Comparison of ENCODE assay signal across 8 cellular contexts in genomic region chr13:112444001-112444311, GRCh38.
DNase-seq lines count a peak whose midpoint lies in the region; ATAC-seq, FAIRE-seq and TF ChIP-seq lines count a peak whose summit lies in the region.

No MANE protein-coding gene starts in this region.

- ATAC-seq in GM18868 (IDR thresholded peaks at IDR 0.05; ENCODE audit: unreplicated experiment) (peak; percentile 83), PC-3 (peak; percentile 89), GM12878 (peak; percentile 91), HG03097 (IDR thresholded peaks at IDR 0.05; ENCODE audit: low FRiP score, unreplicated experiment) (no peak)

- FAIRE-seq in GM12878 (lab: Jason Lieb, UNC), result no peak

- no peak for TF ChIP-seq POLR2A in GM12878 (IDR thresholded peaks at IDR 0.05; ENCODE audit: low read depth, low read length)

- intact Hi-C loops in PC-3 (cut with micrococcal nuclease), result loop anchor here (1.0 to 2.0 kb wide), 2 partner anchors 163 to 970 kb away; no protein-coding TSS in a partner anchor
- intact Hi-C loops in GM12878 (cut with micrococcal nuclease; ENCODE audit: unreplicated experiment), result loop anchor here (1.0 to 10.0 kb wide), 2 partner anchors 161 to 970 kb away; no protein-coding TSS in a partner anchor

- H3F3A ChIP-seq in PC-3 (ENCODE audit: low read length, unreplicated experiment), result no peaks in the 10 kb centered on the region

- H3K79me2 ChIP-seq in PC-3 (ENCODE audit: low read length) (no peaks in the 10 kb centered on the region), GM12878 (ENCODE audit: control insufficient read depth, insufficient read depth, low read length) (no peaks in the 10 kb centered on the region)

- peak; percentile 89 for DNase-seq in AG20443 (ENCODE audit: low spot score)
- DNase-seq in HuH-7.5 (ENCODE audit: low spot score), result peak; percentile 74
- DNase-seq in PC-3, result peak; percentile 72
- DNase-seq in GM12878 (ENCODE audit: low read depth, low spot score), result no peak
- DNase-seq in iPS DF 6.9 (ENCODE audit: low read depth, low spot score), result peak; percentile 63
- DNase-seq in stimulated activated CD4-positive, alpha-beta T cell treated with anti-CD3 and anti-CD28 coated beads, Interleukin-12 subunit alpha, Interleukin-12 subunit beta, amount 100 ng/mL, for 24 hours (ENCODE audit: low read depth in 2 of 2), result peak; percentile 24 to 61

- peak; percentile 79 for TF ChIP-seq RAD21 in GM12878 (IDR thresholded peaks at IDR 0.05; ENCODE audit: insufficient read depth, low read depth, low read length)

- peaks cover 35% of the 10 kb centered on the region for H3K27me3 ChIP-seq in PC-3 (ENCODE audit: low read length)
- no peaks in the 10 kb centered on the region for H3K27me3 ChIP-seq in GM12878 (replicated peaks in 1 of 2; ENCODE audit: control insufficient read depth in 2 of 2, insufficient read depth in 2 of 2, low read length in 1 of 2)
- no peaks in the 10 kb centered on the region for H3K27me3 ChIP-seq in iPS DF 6.9 (ENCODE audit: control insufficient read depth, insufficient read depth, low read length)

- H3K9ac ChIP-seq in PC-3 (ENCODE audit: low read length), result no peak overlapping the region
- H3K9ac ChIP-seq in GM12878 (ENCODE audit: control insufficient read depth, insufficient read depth, low read length), result no peak overlapping the region

- SMC1A ChIA-PET in GM12878 (lab: Charles Lee; ENCODE audit: uncharacterized antibody, unreplicated experiment), result interaction anchor here (0.9 to 1.5 kb wide), 3 partner anchors 162 to 1988 kb away, joined by 3 to 5 read pairs (median 3); no protein-coding TSS in a partner anchor

- CTCF ChIA-PET in PC-3 (lab: Charles Lee), result interaction anchor here (0.6 to 1.8 kb wide), 3 partner anchors 105 to 969 kb away, joined by 3 to 7 read pairs (median 3); no protein-coding TSS in a partner anchor
- CTCF ChIA-PET in GM12878 (lab: Yijun Ruan, JAX), result interaction anchor here (0.7 to 2.6 kb wide), 7 partner anchors 11 to 1015 kb away, joined by 3 to 14 read pairs (median 3); no protein-coding TSS in a partner anchor

- no peak overlapping the region for H3K4me3 ChIP-seq in PC-3 (ENCODE audit: low read length)
- no peak overlapping the region for H3K4me3 ChIP-seq in GM12878
- H3K4me3 ChIP-seq in iPS DF 6.9 (ENCODE audit: low read length), result no peak overlapping the region

- BruUV-seq in PC-3 (replicated peaks; lab: Mats Ljungman, UMichigan) (no TSS peak), GM12878 (replicated peaks; lab: Mats Ljungman, UMichigan) (no TSS peak)

- H3K36me3 ChIP-seq in PC-3 (ENCODE audit: low read depth, low read length), result no peaks in the 10 kb centered on the region
- H3K36me3 ChIP-seq in GM12878 (ENCODE audit: control insufficient read depth in 2 of 2, insufficient read depth in 2 of 2, low read length in 1 of 2), result no peaks in the 10 kb centered on the region
- no peaks in the 10 kb centered on the region for H3K36me3 ChIP-seq in iPS DF 6.9 (ENCODE audit: control insufficient read depth, insufficient read depth, low read length)

- H3K9me3 ChIP-seq in PC-3 (ENCODE audit: low read length), result no peaks in the 10 kb centered on the region
- no peaks in the 10 kb centered on the region for H3K9me3 ChIP-seq in GM12878 (replicated peaks; ENCODE audit: control insufficient read depth, insufficient read depth, low read length)
- H3K9me3 ChIP-seq in iPS DF 6.9 (ENCODE audit: control insufficient read depth, insufficient read depth, low read length), result no peaks in the 10 kb centered on the region

- in situ Hi-C loops in GM12878 (cut with MboI), result loop anchor here (5.0 to 25.0 kb wide), 2 partner anchors 972 to 1357 kb away; no protein-coding TSS in a partner anchor

- POLR2A ChIA-PET in PC-3 (lab: Charles Lee; ENCODE audit: unreplicated experiment) (no interaction called here), GM12878 (lab: Charles Lee) (no interaction called here)

- H3K27ac ChIP-seq in PC-3 (ENCODE audit: low read length) (no peak overlapping the region), GM12878 (ENCODE audit: control insufficient read depth, insufficient read depth) (no peak overlapping the region), iPS DF 6.9 (ENCODE audit: low read length) (no peak overlapping the region)

- no peaks in the 10 kb centered on the region for H4K20me1 ChIP-seq in PC-3 (ENCODE audit: low read length)
- no peaks in the 10 kb centered on the region for H4K20me1 ChIP-seq in GM12878 (ENCODE audit: control insufficient read depth, insufficient read depth)

- H3K4me2 ChIP-seq in PC-3 (ENCODE audit: low read length), result no peak overlapping the region
- H3K4me2 ChIP-seq in GM12878 (ENCODE audit: control insufficient read depth, insufficient read depth), result no peak overlapping the region

- H2AFZ ChIP-seq in PC-3 (ENCODE audit: low read length) (no peak overlapping the region), GM12878 (ENCODE audit: control insufficient read depth, low read depth, low read length) (no peak overlapping the region)

- H3K9me2 ChIP-seq in PC-3 (replicated peaks; ENCODE audit: low read length), result no peaks in the 10 kb centered on the region

- 14% methylated on average over 10 of the region's 10 CpGs for WGBS in GM12878 (ENCODE audit: insufficient coverage, insufficient replicate concordance, low lambda C conversion rate, missing lambda C conversion rate)
- no CpG with 5 or more reads among the region's 10 CpGs for WGBS in iPS DF 6.9 (ENCODE audit: insufficient coverage, insufficient read length)

- no peaks in the 10 kb centered on the region for H3K4me1 ChIP-seq in PC-3 (ENCODE audit: insufficient read depth, low read length)
- H3K4me1 ChIP-seq in GM12878 (ENCODE audit: control insufficient read depth, insufficient read depth, low read length), result no peaks in the 10 kb centered on the region
- H3K4me1 ChIP-seq in iPS DF 6.9 (ENCODE audit: control insufficient read depth, insufficient read depth, low read length), result peaks cover 1% of the 10 kb centered on the region; the same call in 1 of the 2 replicates

- TF ChIP-seq CTCF in PC-3 (conservative IDR thresholded peaks at IDR 0.05; ENCODE audit: low read depth, low read length) (peak; percentile 72), GM12878 (IDR thresholded peaks at IDR 0.05 in 2 of 3, conservative IDR thresholded peaks at IDR 0.05 in 1 of 3; ENCODE audit: control insufficient read depth in 2 of 3, extremely low read depth in 1 of 3, insufficient read depth in 1 of 3, low read depth in 3 of 3, low read length in 3 of 3) (peak; percentile 78 to 93 (median 81))

- RAD21 ChIA-PET in GM12878 (lab: Charles Lee; ENCODE audit: unreplicated experiment), result interaction anchor here (0.6 to 2.4 kb wide), 3 partner anchors 939 to 970 kb away, joined by 3 to 12 read pairs (median 4); no protein-coding TSS in a partner anchor

- no peak for TF ChIP-seq EP300 in GM12878 (IDR thresholded peaks at IDR 0.05; ENCODE audit: borderline replicate concordance in 1 of 2, control insufficient read depth in 1 of 2, low read depth in 2 of 2, low read length in 2 of 2)

TF ChIP-seq in GM12878, 131 proteins besides CTCF, POLR2A, EP300 and RAD21:
- TF ChIP-seq YBX1 (IDR thresholded peaks at IDR 0.05), result no peak
- 0 out of 2 replicates have a peak, but pooled peaks have one; percentile 22 for TF ChIP-seq LARP7 (IDR thresholded peaks at IDR 0.05)
- no peak for TF ChIP-seq RFX5 (IDR thresholded peaks at IDR 0.05; ENCODE audit: low read depth, low read length)
- TF ChIP-seq SMC3 (IDR thresholded peaks at IDR 0.05; ENCODE audit: borderline replicate concordance, low read length), result peak; percentile 68
- no peak for TF ChIP-seq CREM (IDR thresholded peaks at IDR 0.05; ENCODE audit: low read depth)
- no peak for TF ChIP-seq TCF7 (IDR thresholded peaks at IDR 0.05; ENCODE audit: borderline replicate concordance)
- no peak for TF ChIP-seq ZBED1 (IDR thresholded peaks at IDR 0.05; ENCODE audit: borderline replicate concordance)
